Comparison of ENCODE assay signal across 1 cellular context in the genomic region with DNA sequence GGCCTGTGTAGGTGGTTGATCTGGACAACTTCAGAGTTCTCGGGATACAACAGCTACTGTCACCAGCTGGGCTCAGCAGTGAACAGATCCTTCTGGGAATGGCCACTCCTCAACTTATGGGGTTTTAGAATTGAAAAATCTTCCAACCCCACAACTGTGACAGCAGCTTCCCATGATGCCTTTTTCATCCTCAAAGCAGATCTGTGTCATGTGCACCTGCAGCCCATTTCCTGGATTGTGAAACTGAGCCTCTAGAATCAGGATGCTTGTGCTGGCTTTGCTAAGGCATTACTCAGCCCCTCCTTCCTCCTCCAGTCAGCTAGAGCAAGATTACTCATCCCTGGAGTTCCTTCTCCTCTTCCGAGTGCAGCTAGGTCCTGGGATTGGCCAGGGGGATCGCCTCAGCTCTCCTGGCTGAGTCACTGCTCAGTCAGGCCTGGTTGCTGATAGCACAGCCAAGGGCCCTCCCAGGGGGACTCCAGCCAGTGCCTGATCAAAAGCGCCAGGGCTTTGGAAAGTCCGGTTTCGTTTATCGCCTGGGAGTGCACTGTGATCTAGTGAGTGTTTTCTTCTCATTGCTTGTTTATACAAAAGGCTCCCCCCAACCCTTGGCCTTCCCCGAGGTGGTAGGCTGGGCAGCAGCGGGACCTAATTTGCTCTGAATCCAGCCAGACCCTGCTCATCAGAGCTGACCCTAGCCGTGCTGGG.
TF ChIP-seq lines count a peak whose summit lies in the region.

No MANE protein-coding gene starts in this region.

TF ChIP-seq in SK-N-SH, 30 proteins besides CTCF, POLR2A, EP300 and RAD21 (continued from another document):
- peak; percentile 84 for TF ChIP-seq CHD2 (IDR thresholded peaks at IDR 0.05; ENCODE audit: low read length, partially characterized antibody)
- TF ChIP-seq, protein P1, sequence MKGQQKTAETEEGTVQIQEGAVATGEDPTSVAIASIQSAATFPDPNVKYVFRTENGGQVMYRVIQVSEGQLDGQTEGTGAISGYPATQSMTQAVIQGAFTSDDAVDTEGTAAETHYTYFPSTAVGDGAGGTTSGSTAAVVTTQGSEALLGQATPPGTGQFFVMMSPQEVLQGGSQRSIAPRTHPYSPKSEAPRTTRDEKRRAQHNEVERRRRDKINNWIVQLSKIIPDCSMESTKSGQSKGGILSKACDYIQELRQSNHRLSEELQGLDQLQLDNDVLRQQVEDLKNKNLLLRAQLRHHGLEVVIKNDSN (IDR thresholded peaks at IDR 0.05; ENCODE audit: borderline replicate concordance, low read depth) = peak; percentile 60
- TF ChIP-seq SIN3A (IDR thresholded peaks at IDR 0.05; ENCODE audit: borderline replicate concordance, low read depth, low read length) = peak; percentile 95; the same call in 1 of the 2 replicates
- peak; percentile 80; the same call in 1 of the 2 replicates for TF ChIP-seq MXI1 (IDR thresholded peaks at IDR 0.05; ENCODE audit: low read depth, low read length)
- TF ChIP-seq, protein P2, sequence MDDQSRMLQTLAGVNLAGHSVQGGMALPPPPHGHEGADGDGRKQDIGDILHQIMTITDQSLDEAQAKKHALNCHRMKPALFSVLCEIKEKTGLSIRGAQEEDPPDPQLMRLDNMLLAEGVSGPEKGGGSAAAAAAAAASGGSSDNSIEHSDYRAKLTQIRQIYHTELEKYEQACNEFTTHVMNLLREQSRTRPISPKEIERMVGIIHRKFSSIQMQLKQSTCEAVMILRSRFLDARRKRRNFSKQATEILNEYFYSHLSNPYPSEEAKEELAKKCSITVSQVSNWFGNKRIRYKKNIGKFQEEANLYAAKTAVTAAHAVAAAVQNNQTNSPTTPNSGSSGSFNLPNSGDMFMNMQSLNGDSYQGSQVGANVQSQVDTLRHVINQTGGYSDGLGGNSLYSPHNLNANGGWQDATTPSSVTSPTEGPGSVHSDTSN (IDR thresholded peaks at IDR 0.05) = peak; percentile 75
- TF ChIP-seq, protein P3, sequence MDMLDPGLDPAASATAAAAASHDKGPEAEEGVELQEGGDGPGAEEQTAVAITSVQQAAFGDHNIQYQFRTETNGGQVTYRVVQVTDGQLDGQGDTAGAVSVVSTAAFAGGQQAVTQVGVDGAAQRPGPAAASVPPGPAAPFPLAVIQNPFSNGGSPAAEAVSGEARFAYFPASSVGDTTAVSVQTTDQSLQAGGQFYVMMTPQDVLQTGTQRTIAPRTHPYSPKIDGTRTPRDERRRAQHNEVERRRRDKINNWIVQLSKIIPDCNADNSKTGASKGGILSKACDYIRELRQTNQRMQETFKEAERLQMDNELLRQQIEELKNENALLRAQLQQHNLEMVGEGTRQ (IDR thresholded peaks at IDR 0.05; ENCODE audit: borderline replicate concordance, low read depth, low read length) = no peak
- TF ChIP-seq, protein P4, sequence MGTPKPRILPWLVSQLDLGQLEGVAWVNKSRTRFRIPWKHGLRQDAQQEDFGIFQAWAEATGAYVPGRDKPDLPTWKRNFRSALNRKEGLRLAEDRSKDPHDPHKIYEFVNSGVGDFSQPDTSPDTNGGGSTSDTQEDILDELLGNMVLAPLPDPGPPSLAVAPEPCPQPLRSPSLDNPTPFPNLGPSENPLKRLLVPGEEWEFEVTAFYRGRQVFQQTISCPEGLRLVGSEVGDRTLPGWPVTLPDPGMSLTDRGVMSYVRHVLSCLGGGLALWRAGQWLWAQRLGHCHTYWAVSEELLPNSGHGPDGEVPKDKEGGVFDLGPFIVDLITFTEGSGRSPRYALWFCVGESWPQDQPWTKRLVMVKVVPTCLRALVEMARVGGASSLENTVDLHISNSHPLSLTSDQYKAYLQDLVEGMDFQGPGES (IDR thresholded peaks at IDR 0.05; ENCODE audit: low read depth, low read length) = no peak
- TF ChIP-seq RCOR1 (IDR thresholded peaks at IDR 0.05; ENCODE audit: low read length) = peak; percentile 92
- TF ChIP-seq GABPA (IDR thresholded peaks at IDR 0.05; ENCODE audit: low read depth) = 0 out of 2 replicates have a peak, but pooled peaks have one; percentile 25
- TF ChIP-seq ELF1 (IDR thresholded peaks at IDR 0.05) = peak; percentile 78; the same call in 1 of the 2 replicates
- peak; percentile 65; the same call in 1 of the 2 replicates for TF ChIP-seq RFX5 (IDR thresholded peaks at IDR 0.05; ENCODE audit: low read length)
- peak; percentile 50; the same call in 1 of the 2 replicates for TF ChIP-seq MEF2A (IDR thresholded peaks at IDR 0.05; ENCODE audit: borderline replicate concordance, low read depth)
- TF ChIP-seq NRF1 (IDR thresholded peaks at IDR 0.05; ENCODE audit: low read depth, low read length) = no peak
- peak; percentile 100 for TF ChIP-seq FOSL2 (IDR thresholded peaks at IDR 0.05; ENCODE audit: borderline replicate concordance, low read depth)
- TF ChIP-seq, protein P5, sequence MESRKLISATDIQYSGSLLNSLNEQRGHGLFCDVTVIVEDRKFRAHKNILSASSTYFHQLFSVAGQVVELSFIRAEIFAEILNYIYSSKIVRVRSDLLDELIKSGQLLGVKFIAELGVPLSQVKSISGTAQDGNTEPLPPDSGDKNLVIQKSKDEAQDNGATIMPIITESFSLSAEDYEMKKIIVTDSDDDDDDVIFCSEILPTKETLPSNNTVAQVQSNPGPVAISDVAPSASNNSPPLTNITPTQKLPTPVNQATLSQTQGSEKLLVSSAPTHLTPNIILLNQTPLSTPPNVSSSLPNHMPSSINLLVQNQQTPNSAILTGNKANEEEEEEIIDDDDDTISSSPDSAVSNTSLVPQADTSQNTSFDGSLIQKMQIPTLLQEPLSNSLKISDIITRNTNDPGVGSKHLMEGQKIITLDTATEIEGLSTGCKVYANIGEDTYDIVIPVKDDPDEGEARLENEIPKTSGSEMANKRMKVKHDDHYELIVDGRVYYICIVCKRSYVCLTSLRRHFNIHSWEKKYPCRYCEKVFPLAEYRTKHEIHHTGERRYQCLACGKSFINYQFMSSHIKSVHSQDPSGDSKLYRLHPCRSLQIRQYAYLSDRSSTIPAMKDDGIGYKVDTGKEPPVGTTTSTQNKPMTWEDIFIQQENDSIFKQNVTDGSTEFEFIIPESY (IDR thresholded peaks at IDR 0.05; ENCODE audit: borderline replicate concordance, low read depth) = no peak
- TF ChIP-seq YY1 (IDR thresholded peaks at IDR 0.05; ENCODE audit: low read depth) = peak; percentile 73; the same call in 1 of the 2 replicates
- peak; percentile 29 for TF ChIP-seq SMC3 (IDR thresholded peaks at IDR 0.05; ENCODE audit: low read depth, low read length)
- TF ChIP-seq FOXM1 (IDR thresholded peaks at IDR 0.05; ENCODE audit: low read depth) = no peak
- peak; percentile 35; the same call in 1 of the 2 replicates for TF ChIP-seq FOXJ3 (CRISPR knock-in tag; IDR thresholded peaks at IDR 0.05)
